Comparison of ENCODE assay signal across 22 cellular contexts in genomic region chr9:21679432-21679831, GRCh38.
DNase-seq lines count a peak whose midpoint lies in the region; TF ChIP-seq lines count a peak whose summit lies in the region.
"Had no signal": no experiment of that assay in that cellular context is flagged by ENCODE, and none has a peak within 500 bp of the region (broad histone marks: within the 10 kb centered on the region; RNA-seq: fewer than 3 reads in every experiment).

No MANE protein-coding gene starts in this region.

- H3K36me3 ChIP-seq in osteoblast (ENCODE audit: insufficient read depth, low read length): no peaks in the 10 kb centered on the region
- H3K36me3 ChIP-seq: ascending aorta, esophagus squamous epithelium, neutrophil, tibial artery had no signal

- H3K79me2 ChIP-seq in osteoblast (ENCODE audit: insufficient read depth, low read length): no peaks in the 10 kb centered on the region

- peak overlapping the region; percentile 90 for H3K27ac ChIP-seq in osteoblast (ENCODE audit: low read depth, low read length)
- H3K27ac ChIP-seq: ascending aorta, neutrophil, tibial artery had no signal

- no peak overlapping the region for H3K4me3 ChIP-seq in osteoblast (ENCODE audit: insufficient read depth, low read length)
- H3K4me3 ChIP-seq: ascending aorta, esophagus squamous epithelium, tibial artery had no signal

- peak overlapping the region; percentile 45 for H3K4me2 ChIP-seq in osteoblast (ENCODE audit: insufficient read depth, low read length)

- no peaks in the 10 kb centered on the region for H4K20me1 ChIP-seq in osteoblast (ENCODE audit: insufficient read depth, low read length)

- H3K27me3 ChIP-seq in osteoblast (ENCODE audit: insufficient read depth, low read length): no peaks in the 10 kb centered on the region
- H3K27me3 ChIP-seq: ascending aorta, esophagus squamous epithelium, tibial artery had no signal

- no peak overlapping the region for H2AFZ ChIP-seq in osteoblast (ENCODE audit: low read length)

- no peak for TF ChIP-seq CTCF in osteoblast (IDR thresholded peaks at IDR 0.05; ENCODE audit: extremely low read depth, low read depth, low read length)

- no peaks in the 10 kb centered on the region for H3K9me3 ChIP-seq in osteoblast (ENCODE audit: low read depth, low read length)
- H3K9me3 ChIP-seq: ascending aorta, esophagus squamous epithelium, neutrophil, tibial artery had no signal

- peaks cover 69% of the 10 kb centered on the region for H3K4me1 ChIP-seq in osteoblast (ENCODE audit: insufficient read depth, low read length)
- H3K4me1 ChIP-seq: ascending aorta, tibial artery had no signal

- DNase-seq in GM03348 (ENCODE audit: low spot score): peak; percentile 42
- peak; percentile 20 for DNase-seq in NCI-H69 (lab: John Stamatoyannopoulos, UW)
- DNase-seq in fibroblast of gingiva (ENCODE audit: low read depth): peak; percentile 65
- no peak for DNase-seq in osteoblast (ENCODE audit: insufficient read length, low spot score, missing footprints)
- DNase-seq in OCI-M2 (lab: John Stamatoyannopoulos, UW; ENCODE audit: unreplicated experiment): no peak
- no peak for DNase-seq in SHP77 (lab: John Stamatoyannopoulos, UW)
- DNase-seq in NCI-H2029 treated with DMSO at 0.1 percent for 48 hours (lab: John Stamatoyannopoulos, UW): no peak
- DNase-seq: activated CD4-positive, CD25-positive, alpha-beta regulatory T cell; activated naive CD4-positive, alpha-beta T cell treated with anti-CD3 and anti-CD28 coated beads for 36 hours; activated T-cell treated with anti-CD3 and anti-CD28 coated beads, Interleukin-2, amount 50 U/mL, for 24 hours; effector CD8-positive, alpha-beta T cell; EL; esophagus squamous epithelium; NCI-H1436 treated with DMSO at 0.1 percent for 48 hours; NCI-H2227 treated with DMSO at 0.1 percent for 48 hours; small intestine; stimulated activated CD4-positive, alpha-beta T cell treated with anti-CD3 and anti-CD28 coated beads, Interleukin-4, amount 100 ng/mL, for 1 hour; stimulated activated naive CD8-positive, alpha-beta T cell treated with anti-CD3 and anti-CD28 coated beads, Interleukin-15, Interleukin-2, amounts not matched to agents 100 U/mL and 50 U/mL, for 24 hours; T1000; tibial artery had no signal

Comparison
In these comparisons a context has a peak if more than half of its experiments do, and no peak if none do; other contexts are left out.
1. DNase-seq: peak in GM03348 (single experiment), NCI-H69 (single experiment) and fibroblast of gingiva (single experiment); none in osteoblast (single experiment), OCI-M2 (single experiment), SHP77 (0 of 2) and NCI-H2029 treated with DMSO at 0.1 percent for 48 hours (single experiment).